ENCODE assay signal across 30 cellular contexts in the genomic region with DNA sequence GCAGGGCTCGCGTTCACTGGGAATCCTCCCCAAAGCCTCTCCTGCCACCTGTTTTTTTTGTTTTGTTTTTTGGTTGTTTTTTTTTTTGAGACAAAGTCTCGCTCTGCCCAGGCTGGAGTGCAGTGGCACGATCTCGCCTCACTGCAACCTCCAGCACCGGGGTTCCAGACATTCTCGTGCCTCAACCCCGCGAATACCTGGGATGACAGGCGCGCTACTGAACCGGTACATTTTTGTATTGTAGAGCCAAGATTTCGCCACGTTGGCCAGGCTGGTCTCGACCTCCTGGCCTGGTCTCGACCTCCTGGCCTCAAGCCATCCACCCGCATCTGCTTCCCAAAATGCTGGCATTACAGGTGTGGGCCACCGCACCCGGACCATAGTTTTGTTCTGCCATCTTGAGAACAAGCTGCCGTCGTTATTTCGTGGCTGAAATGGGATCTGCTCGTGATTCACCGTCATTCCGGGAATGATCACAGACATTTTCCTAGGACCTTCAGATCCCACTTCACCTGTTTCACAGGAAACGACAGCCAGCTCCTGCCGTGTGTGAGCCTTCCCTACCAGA. TPM values are rescaled to one million over a fixed set of nuclear protein-coding genes. Genes with fewer than 3 reads are reported as not detected.
"Had no signal": no experiment of that assay in that cellular context is flagged by ENCODE, and none has a peak within 500 bp of the region (broad histone marks: within the 10 kb centered on the region; RNA-seq: fewer than 3 reads in every experiment).

No MANE protein-coding gene starts in this region.

- H3K27me3 ChIP-seq: left lung, neutrophil, right lobe of liver, tibial artery, upper lobe of left lung, vagina had no signal

- H3K4me1 Mint-ChIP-seq: immature natural killer cell; naive thymus-derived CD8-positive, alpha-beta T cell; nephron; stimulated activated memory B cell treated with anti-CD40 and anti-IgM and Interleukin-4, amounts not matched to agents 10 μg/mL and 1 μg/mL and 100 μg/mL, for 72 hours; stimulated activated naive CD8-positive, alpha-beta T cell treated with anti-CD3 and anti-CD28 coated beads, Interleukin-15, amount 100 ng/mL, for 72 hours had no signal

- H3K4me3 Mint-ChIP-seq: immature natural killer cell; naive thymus-derived CD8-positive, alpha-beta T cell; nephron; neural crest cell; stimulated activated memory B cell treated with anti-CD40 and anti-IgM and Interleukin-4, amounts not matched to agents 10 μg/mL and 1 μg/mL and 100 μg/mL, for 72 hours; stimulated activated naive CD8-positive, alpha-beta T cell treated with anti-CD3 and anti-CD28 coated beads, Interleukin-15, amount 100 ng/mL, for 72 hours had no signal

- DNase-seq: immature natural killer cell; islet precursor cell; lower lobe of right lung; mammary epithelial cell; mesenchymal stem cell; naive thymus-derived CD8-positive, alpha-beta T cell; occipital lobe; psoas muscle; right lobe of liver; stimulated activated CD4-positive, alpha-beta T cell treated with anti-CD3 and anti-CD28 coated beads, Interleukin-1b, Interleukin-23, amount 100 ng/mL, for 48 hours; stimulated activated CD4-positive, alpha-beta T cell treated with anti-CD3 and anti-CD28 coated beads, Interleukin-2, amount 100 ng/mL, for 48 hours; stimulated activated CD4-positive, alpha-beta T cell treated with anti-CD3 and anti-CD28 coated beads, Interleukin-4, amount 100 ng/mL, for 4 hours; stimulated activated CD8-positive, alpha-beta memory T cell treated with anti-CD3 and anti-CD28 coated beads, Interleukin-4, amount 100 ng/mL, for 48 hours; stimulated activated naive CD4-positive, alpha-beta T cell treated with Interleukin-2 at 50 U/mL for 16 hours; stimulated activated naive CD8-positive, alpha-beta T cell treated with anti-CD3 and anti-CD28 coated beads, Interleukin-15, amount 100 ng/mL, for 72 hours; substantia nigra; tibial artery had no signal

- H2AFZ ChIP-seq: parathyroid adenoma had no signal

- H3K9me3 Mint-ChIP-seq: nephron; stimulated activated memory B cell treated with anti-CD40 and anti-IgM and Interleukin-4, amounts not matched to agents 10 μg/mL and 1 μg/mL and 100 μg/mL, for 72 hours; stimulated activated naive CD8-positive, alpha-beta T cell treated with anti-CD3 and anti-CD28 coated beads, Interleukin-15, amount 100 ng/mL, for 72 hours had no signal

- H3K36me3 ChIP-seq: left lung, lower lobe of right lung, neutrophil, right lobe of liver, tibial artery, upper lobe of left lung, vagina had no signal

- H3K36me3 Mint-ChIP-seq: naive thymus-derived CD8-positive, alpha-beta T cell; stimulated activated memory B cell treated with anti-CD40 and anti-IgM and Interleukin-4, amounts not matched to agents 10 μg/mL and 1 μg/mL and 100 μg/mL, for 72 hours had no signal

- H3K9ac ChIP-seq: parathyroid adenoma had no signal

- ATAC-seq: left lung; lower lobe of right lung; naive thymus-derived CD8-positive, alpha-beta T cell; right lobe of liver; stimulated activated memory B cell treated with anti-CD40 and anti-IgM and Interleukin-4, amounts not matched to agents 10 μg/mL and 1 μg/mL and 100 μg/mL, for 72 hours; stimulated activated naive CD8-positive, alpha-beta T cell treated with anti-CD3 and anti-CD28 coated beads, Interleukin-15, amount 100 ng/mL, for 72 hours had no signal

- H3K4me2 ChIP-seq: smooth muscle cell had no signal

- H3K4me3 ChIP-seq: left lung, lower lobe of right lung, psoas muscle, right lobe of liver, smooth muscle cell, tibial artery, upper lobe of left lung, vagina had no signal

- H3K4me1 ChIP-seq: left lung, lower lobe of right lung, parathyroid adenoma, psoas muscle, right lobe of liver, tibial artery, upper lobe of left lung, vagina had no signal

- H3K27ac Mint-ChIP-seq: immature natural killer cell; naive thymus-derived CD8-positive, alpha-beta T cell; nephron; stimulated activated memory B cell treated with anti-CD40 and anti-IgM and Interleukin-4, amounts not matched to agents 10 μg/mL and 1 μg/mL and 100 μg/mL, for 72 hours; stimulated activated naive CD8-positive, alpha-beta T cell treated with anti-CD3 and anti-CD28 coated beads, Interleukin-15, amount 100 ng/mL, for 72 hours had no signal

- H3K9me3 ChIP-seq: lower lobe of right lung, neutrophil, psoas muscle, right lobe of liver, tibial artery, upper lobe of left lung, vagina had no signal

- H3K27ac ChIP-seq: left lung, lower lobe of right lung, neutrophil, parathyroid adenoma, psoas muscle, right lobe of liver, tibial artery, upper lobe of left lung, vagina had no signal

- H3K27me3 Mint-ChIP-seq: stimulated activated memory B cell treated with anti-CD40 and anti-IgM and Interleukin-4, amounts not matched to agents 10 μg/mL and 1 μg/mL and 100 μg/mL, for 72 hours; stimulated activated naive CD8-positive, alpha-beta T cell treated with anti-CD3 and anti-CD28 coated beads, Interleukin-15, amount 100 ng/mL, for 72 hours had no signal

RNA-seq across cellular contexts. Expression of a gene that starts 46.8 kb away (rescaled TPM):
- total RNA-seq: kidney epithelial cell; liver; mammary epithelial cell; mucosa of gallbladder; naive thymus-derived CD8-positive, alpha-beta T cell; occipital lobe; osteocyte; psoas muscle; right lobe of liver had no signal
- polyA plus RNA-seq: immature natural killer cell; liver; mammary epithelial cell; naive thymus-derived CD8-positive, alpha-beta T cell; smooth muscle cell had no signal
